Comparison of ENCODE assay signal across 14 cellular contexts in genomic region chr4:89290727-89291126, GRCh38. TPM values are rescaled to one million over a fixed set of nuclear protein-coding genes. Genes with fewer than 3 reads are reported as not detected.
DNase-seq lines count a peak whose midpoint lies in the region; ATAC-seq and TF ChIP-seq lines count a peak whose summit lies in the region.
"Had no signal": no experiment of that assay in that cellular context is flagged by ENCODE, and none has a peak within 500 bp of the region (broad histone marks: within the 10 kb centered on the region; RNA-seq: fewer than 3 reads in every experiment).

No MANE protein-coding gene starts in this region.

- H3K4me1 ChIP-seq in heart right ventricle (peaks cover 0 to 92% (median 54%) of the 10 kb centered on the region in 9 donors), esophagus muscularis mucosa (peaks cover 11 to 23% (median 16%) of the 10 kb centered on the region in 4 donors), adrenal gland (replicated peaks in 1 of 2) (no peaks in the 10 kb centered on the region)

- H3K4me3 Mint-ChIP-seq in T-helper 2 cell treated with Interferon-gamma antibody and Interleukin-4, amounts not matched to agents 5 μg/mL and 100 μg/mL, for 36 hours = peak overlapping the region; percentile 58
- H3K4me3 Mint-ChIP-seq: brain had no signal

- DNase-seq in D341Med (ENCODE audit: low spot score) (peak; percentile 59), heart right ventricle (peak in 1 of 2 donors; percentile 40), esophagus muscularis mucosa (ENCODE audit: extremely low spot score) (no peak), DMS114 treated with DMSO at 0.1 percent for 48 hours (lab: John Stamatoyannopoulos, UW; ENCODE audit: unreplicated experiment) (no peak), head of caudate nucleus (no peak), adrenal gland (no peak)
- DNase-seq in T-helper 2 cell treated with Interferon-gamma antibody and Interleukin-4, amounts not matched to agents 5 μg/mL and 100 μg/mL, for 36 hours (ENCODE audit: low spot score) = no peak
- DNase-seq: activated CD4-positive, alpha-beta T cell treated with anti-CD3 and anti-CD28 coated beads, Interleukin-2, amount 50 U/mL, for 4 hours; left lung; NCI-H1417 treated with DMSO at 0.1 percent for 48 hours; posterior cingulate gyrus had no signal

- no peak for TF ChIP-seq POLR2A in esophagus muscularis mucosa (IDR thresholded peaks at IDR 0.05; ENCODE audit: low read depth)
- TF ChIP-seq POLR2A in adrenal gland (IDR thresholded peaks at IDR 0.05) = no peak

- peak; percentile 39 for ATAC-seq in HG02884 (IDR thresholded peaks at IDR 0.05; ENCODE audit: unreplicated experiment)
- ATAC-seq in heart right ventricle = peak; percentile 74 to 94 (median 84)
- ATAC-seq: left lung had no signal

- H3K27me3 Mint-ChIP-seq in T-helper 2 cell treated with Interferon-gamma antibody and Interleukin-4, amounts not matched to agents 5 μg/mL and 100 μg/mL, for 36 hours (ENCODE audit: low read depth) = no peaks in the 10 kb centered on the region

- TF ChIP-seq CTCF in heart right ventricle (IDR thresholded peaks at IDR 0.05) (no peak), esophagus muscularis mucosa (IDR thresholded peaks at IDR 0.05) (no peak), adrenal gland (IDR thresholded peaks at IDR 0.05) (no peak)

- H3K9me3 ChIP-seq in heart right ventricle (peaks cover 0 to 5% (median 0%) of the 10 kb centered on the region in 11 donors), esophagus muscularis mucosa (no peaks in the 10 kb centered on the region), adrenal gland (replicated peaks in 1 of 3) (no peaks in the 10 kb centered on the region)
- H3K9me3 ChIP-seq: left lung, tibial nerve had no signal

- no peak for TF ChIP-seq EP300 in esophagus muscularis mucosa (IDR thresholded peaks at IDR 0.05)

- H3K36me3 ChIP-seq in heart right ventricle = no peaks in the 10 kb centered on the region
- H3K36me3 ChIP-seq in esophagus muscularis mucosa = no peaks in the 10 kb centered on the region
- no peaks in the 10 kb centered on the region for H3K36me3 ChIP-seq in adrenal gland (replicated peaks in 1 of 2)
- H3K36me3 ChIP-seq: left lung, tibial nerve had no signal

- H3K9me3 Mint-ChIP-seq in T-helper 2 cell treated with Interferon-gamma antibody and Interleukin-4, amounts not matched to agents 5 μg/mL and 100 μg/mL, for 36 hours = no peaks in the 10 kb centered on the region

- H3K27me3 ChIP-seq in heart right ventricle = no peaks in the 10 kb centered on the region
- H3K27me3 ChIP-seq in esophagus muscularis mucosa = no peaks in the 10 kb centered on the region
- H3K27me3 ChIP-seq in adrenal gland = no peaks in the 10 kb centered on the region
- H3K27me3 ChIP-seq: left lung, tibial nerve had no signal

- WGBS in heart right ventricle, 2 donors = 22 to 24% methylated on average over 3 of the region's 3 CpGs
- 62% methylated on average over 3 of the region's 3 CpGs for WGBS in esophagus muscularis mucosa
- 42 to 52% (median 50%) methylated on average over 3 of the region's 3 CpGs for WGBS in adrenal gland, 4 donors

- H3K4me1 Mint-ChIP-seq in T-helper 2 cell treated with Interferon-gamma antibody and Interleukin-4, amounts not matched to agents 5 μg/mL and 100 μg/mL, for 36 hours (ENCODE audit: low read depth) = peaks cover 87% of the 10 kb centered on the region

- intact Hi-C loops in heart right ventricle (cut with DNase I) = loop anchor here in 2 of 10 donors (5.0 kb wide), 1 partner anchor 33 kb away; no protein-coding TSS in a partner anchor
- intact Hi-C loops in esophagus muscularis mucosa (cut with DNase I) = no loop called here
- intact Hi-C loops in head of caudate nucleus (cut with DNase I) = no loop called here
- intact Hi-C loops in adrenal gland (cut with DNase I) = no loop called here

- no peak overlapping the region for H3K4me3 ChIP-seq in heart right ventricle
- H3K4me3 ChIP-seq in esophagus muscularis mucosa = no peak overlapping the region
- no peak overlapping the region for H3K4me3 ChIP-seq in adrenal gland
- H3K4me3 ChIP-seq: left lung, tibial nerve had no signal

- peak overlapping the region in 8 of 10 donors; percentile 43 to 63 (median 54) for H3K27ac ChIP-seq in heart right ventricle
- no peak overlapping the region for H3K27ac ChIP-seq in esophagus muscularis mucosa (replicated peaks in 1 of 4)
- no peak overlapping the region for H3K27ac ChIP-seq in adrenal gland
- H3K27ac ChIP-seq: left lung, tibial nerve had no signal

- peaks cover 60% of the 10 kb centered on the region for H3K36me3 Mint-ChIP-seq in T-helper 2 cell treated with Interferon-gamma antibody and Interleukin-4, amounts not matched to agents 5 μg/mL and 100 μg/mL, for 36 hours (ENCODE audit: low read depth)

- peak overlapping the region; percentile 78 for H3K27ac Mint-ChIP-seq in T-helper 2 cell treated with Interferon-gamma antibody and Interleukin-4, amounts not matched to agents 5 μg/mL and 100 μg/mL, for 36 hours
- H3K27ac Mint-ChIP-seq: brain had no signal

RNA-seq across cellular contexts. Expression of gene GPRIN3, which starts 16.9 kb away (rescaled TPM):
- total RNA-seq in heart right ventricle (10 to 100 TPM in 4 of 10 donors, 1 to 10 TPM in 6; 4.3 to 12.2 (median 9.8) TPM), esophagus muscularis mucosa (1 to 10 TPM; 2.5 to 3.6 (median 2.8) TPM), adrenal gland (1 to 10 TPM; 1.1 to 4.6 (median 3.3) TPM)
- polyA plus RNA-seq in heart right ventricle (1 to 10 TPM; 1.7 to 3.0 TPM), adrenal gland (under 1 TPM; 0.47 to 0.82 (median 0.80) TPM)

Comparison
In these comparisons a context has a peak if more than half of its experiments do, and no peak if none do; other contexts are left out.
1. H3K27ac ChIP-seq: peak in heart right ventricle (8 of 10); none in esophagus muscularis mucosa (0 of 4) and adrenal gland (0 of 5).